In the genomic region with DNA sequence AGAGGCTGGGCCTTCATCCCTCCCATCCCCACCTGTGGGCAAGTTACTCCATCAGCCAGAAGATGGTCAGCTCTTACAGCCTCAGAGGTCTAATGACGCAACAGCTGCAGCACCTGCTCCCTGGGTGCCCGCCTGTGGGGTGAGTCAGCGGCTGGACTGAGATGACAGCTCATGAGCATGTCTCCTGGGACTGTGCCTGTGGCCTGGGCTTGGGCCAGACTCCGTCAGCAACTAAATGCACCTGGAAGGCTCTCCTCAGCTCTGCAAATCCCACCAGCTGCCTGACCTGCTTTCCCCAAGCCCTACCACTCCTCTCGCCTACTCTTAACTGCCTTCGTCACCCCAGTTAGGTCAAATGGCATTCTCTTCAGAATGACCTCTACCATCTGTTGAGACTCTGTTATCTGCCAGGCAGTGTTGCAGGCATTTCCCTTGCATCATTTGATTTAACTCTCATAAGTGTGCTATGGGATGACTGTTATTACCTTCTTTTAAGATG, we compare ENCODE assay signal across 8 cellular contexts. TPM values are rescaled to one million over a fixed set of nuclear protein-coding genes. Genes with fewer than 3 reads are reported as not detected.
DNase-seq lines count a peak whose midpoint lies in the region; ATAC-seq and TF ChIP-seq lines count a peak whose summit lies in the region.

No MANE protein-coding gene starts in this region.

- TF ChIP-seq POLR2A in transverse colon (IDR thresholded peaks at IDR 0.05), result no peak

- H3K4me1 ChIP-seq in transverse colon, result peaks cover 0 to 7% (median 0%) of the 10 kb centered on the region in 4 donors

- DNase-seq in EH (ENCODE audit: low read depth), result peak; percentile 68
- DNase-seq in NCI-H774 (lab: John Stamatoyannopoulos, UW), result peak; percentile 45
- DNase-seq in fibroblast of pulmonary artery (ENCODE audit: low read depth), result peak; percentile 95
- no peak for DNase-seq in transverse colon
- no peak for DNase-seq in activated CD4-positive, alpha-beta T cell treated with anti-CD3 and anti-CD28 coated beads, Interleukin-2, amount 50 U/mL, for 4 hours
- no peak for DNase-seq in NCI-H2081 treated with DMSO at 0.1 percent for 48 hours (lab: John Stamatoyannopoulos, UW)
- no peak for DNase-seq in mucosa of gallbladder (ENCODE audit: low spot score)

- no peaks in the 10 kb centered on the region for H3K36me3 ChIP-seq in transverse colon

- H3K27me3 ChIP-seq in transverse colon, result no peaks in the 10 kb centered on the region

- intact Hi-C loops in transverse colon (cut with DNase I; ENCODE audit: low total_unique reads), result no loop called here

- WGBS in transverse colon (ENCODE audit: low coverage in 1 of 2), 2 donors, result 65 to 100% methylated on average over 1 to 6 of the region's 6 CpGs

- TF ChIP-seq EP300 in transverse colon (IDR thresholded peaks at IDR 0.05; ENCODE audit: low read depth), result no peak

- TF ChIP-seq CTCF in fibroblast of pulmonary artery (IDR thresholded peaks at IDR 0.05; ENCODE audit: low read length, missing control alignments) (no peak), transverse colon (IDR thresholded peaks at IDR 0.05) (no peak)

- ATAC-seq in HG02759 (IDR thresholded peaks at IDR 0.05; ENCODE audit: unreplicated experiment), result peak; percentile 96

- H3K4me3 ChIP-seq in fibroblast of pulmonary artery (replicated peaks; ENCODE audit: low read depth, low read length) (no peak overlapping the region), transverse colon (no peak overlapping the region)

- no peak overlapping the region for H3K27ac ChIP-seq in transverse colon

- no peaks in the 10 kb centered on the region for H3K9me3 ChIP-seq in transverse colon

- in situ Hi-C loops in transverse colon (cut with MboI; ENCODE audit: low pct_ligation_motif_present in 1 of 4, low pct_unique_long_range_greater_than_20kb in 1 of 4, low sequenced_read_pairs in 3 of 4), result no loop called here

RNA-seq across cellular contexts. Expression of a gene that starts 47.7 kb away (rescaled TPM):
- total RNA-seq in transverse colon, result 100 to 1,000 TPM in 3 of 4 donors, 10 to 100 TPM in 1; 55.1 to 174 (median 127) TPM
- total RNA-seq in mucosa of gallbladder, result 93.5 TPM

Comparison
In these comparisons a context has a peak if more than half of its experiments do, and no peak if none do; other contexts are left out.
1. DNase-seq: peak in EH (single experiment), NCI-H774 (single experiment) and fibroblast of pulmonary artery (single experiment); none in transverse colon (single experiment), activated CD4-positive, alpha-beta T cell treated with anti-CD3 and anti-CD28 coated beads, Interleukin-2, amount 50 U/mL, for 4 hours (0 of 2), NCI-H2081 treated with DMSO at 0.1 percent for 48 hours (single experiment) and mucosa of gallbladder (single experiment).